In genomic region chr10:103708627-103709288, GRCh38 we compare ENCODE assay signal across 14 cellular contexts.
DNase-seq lines count a peak whose midpoint lies in the region; ATAC-seq and TF ChIP-seq lines count a peak whose summit lies in the region.
"Had no signal": no experiment of that assay in that cellular context is flagged by ENCODE, and none has a peak within 500 bp of the region (broad histone marks: within the 10 kb centered on the region; RNA-seq: fewer than 3 reads in every experiment).

No MANE protein-coding gene starts in this region.

- BruUV-seq in PC-3 (replicated peaks; lab: Mats Ljungman, UMichigan), result no TSS peak

- no peaks in the 10 kb centered on the region for H4K20me1 ChIP-seq in PC-3 (ENCODE audit: low read length)
- peaks cover 14% of the 10 kb centered on the region for H4K20me1 ChIP-seq in osteoblast (ENCODE audit: insufficient read depth, low read length)

- ATAC-seq in PC-3 (no peak), GM18498 (IDR thresholded peaks at IDR 0.05; ENCODE audit: unreplicated experiment) (no peak), GM21360 (IDR thresholded peaks at IDR 0.05; ENCODE audit: unreplicated experiment) (no peak)

- no peaks in the 10 kb centered on the region for H3F3A ChIP-seq in PC-3 (ENCODE audit: low read length, unreplicated experiment)

- H3K27ac ChIP-seq in PC-3 (ENCODE audit: low read length) (peak overlapping the region; percentile 38), osteoblast (ENCODE audit: low read depth, low read length) (no peak overlapping the region)

- CTCF ChIA-PET in PC-3 (lab: Charles Lee), result no interaction called here

- H3K4me3 ChIP-seq in H7 (ENCODE audit: insufficient read depth, low read depth, low read length) (no peak overlapping the region), PC-3 (ENCODE audit: low read length) (no peak overlapping the region), osteoblast (ENCODE audit: insufficient read depth, low read length) (no peak overlapping the region), foreskin fibroblast (ENCODE audit: low read depth in 1 of 2, low read length in 2 of 2) (no peak overlapping the region)
- H3K4me3 ChIP-seq: HAP-1 had no signal

- no peaks in the 10 kb centered on the region for H3K9me2 ChIP-seq in PC-3 (replicated peaks; ENCODE audit: low read length)

- H3K9me3 ChIP-seq in PC-3 (ENCODE audit: low read length), result no peaks in the 10 kb centered on the region
- no peaks in the 10 kb centered on the region for H3K9me3 ChIP-seq in osteoblast (ENCODE audit: low read depth, low read length)
- H3K9me3 ChIP-seq: HAP-1 had no signal

- H3K4me2 ChIP-seq in PC-3 (ENCODE audit: low read length) (peak overlapping the region; percentile 34; the same call in 1 of the 2 replicates), osteoblast (ENCODE audit: insufficient read depth, low read length) (peak overlapping the region; percentile 39)

- no peak overlapping the region for H3K9ac ChIP-seq in PC-3 (ENCODE audit: low read length)

- TF ChIP-seq CTCF in PC-3 (conservative IDR thresholded peaks at IDR 0.05; ENCODE audit: low read depth, low read length), result no peak
- TF ChIP-seq CTCF in osteoblast (IDR thresholded peaks at IDR 0.05; ENCODE audit: extremely low read depth, low read depth, low read length), result no peak
- no peak for TF ChIP-seq CTCF in foreskin fibroblast (IDR thresholded peaks at IDR 0.05; ENCODE audit: low read depth, low read length)

- intact Hi-C loops in PC-3 (cut with micrococcal nuclease), result no loop called here

- POLR2A ChIA-PET in PC-3 (lab: Charles Lee; ENCODE audit: unreplicated experiment), result no interaction called here

- H3K27me3 ChIP-seq in H7 (ENCODE audit: control insufficient read depth, insufficient read depth, low read length) (no peaks in the 10 kb centered on the region), PC-3 (ENCODE audit: low read length) (no peaks in the 10 kb centered on the region), osteoblast (ENCODE audit: insufficient read depth, low read length) (no peaks in the 10 kb centered on the region)

- H3K36me3 ChIP-seq in H7 (replicated peaks; ENCODE audit: control insufficient read depth, insufficient read depth, low read length) (no peaks in the 10 kb centered on the region), PC-3 (ENCODE audit: low read depth, low read length) (no peaks in the 10 kb centered on the region), osteoblast (ENCODE audit: insufficient read depth, low read length) (no peaks in the 10 kb centered on the region)
- H3K36me3 ChIP-seq: HAP-1 had no signal

- no peak overlapping the region for H2AFZ ChIP-seq in PC-3 (ENCODE audit: low read length)
- no peak overlapping the region for H2AFZ ChIP-seq in osteoblast (ENCODE audit: low read length)

- DNase-seq in H7 (peak; percentile 45), PC-3 (no peak), cerebellar cortex (ENCODE audit: low spot score) (peak; percentile 78), osteoblast (ENCODE audit: insufficient read length, low spot score, missing footprints) (no peak), foreskin fibroblast (no peak)
- DNase-seq in activated CD8-positive, alpha-beta memory T cell treated with anti-CD3 and anti-CD28 coated beads, Interleukin-2, amount 50 U/mL, for 48 hours, result no peak
- DNase-seq: DMS153, NCI-H1048, NCI-H446 treated with DMSO at 0.1 percent for 48 hours, NCI-H774, SHP77 treated with DMSO at 0.1 percent for 48 hours had no signal

- no peaks in the 10 kb centered on the region for H3K79me2 ChIP-seq in PC-3 (ENCODE audit: low read length)
- H3K79me2 ChIP-seq in osteoblast (ENCODE audit: insufficient read depth, low read length), result no peaks in the 10 kb centered on the region

- H3K4me1 ChIP-seq in PC-3 (ENCODE audit: insufficient read depth, low read length) (peaks cover 18% of the 10 kb centered on the region), osteoblast (ENCODE audit: insufficient read depth, low read length) (peaks cover 10% of the 10 kb centered on the region)
- H3K4me1 ChIP-seq: HAP-1 had no signal

Comparison
In these comparisons a context has a peak if more than half of its experiments do, and no peak if none do; other contexts are left out.
1. DNase-seq: peak in H7 (single experiment) and cerebellar cortex (single experiment); none in PC-3 (single experiment), osteoblast (single experiment), foreskin fibroblast (0 of 2) and activated CD8-positive, alpha-beta memory T cell treated with anti-CD3 and anti-CD28 coated beads, Interleukin-2, amount 50 U/mL, for 48 hours (single experiment).